Comparison of ENCODE assay signal across 23 cellular contexts in the genomic region with DNA sequence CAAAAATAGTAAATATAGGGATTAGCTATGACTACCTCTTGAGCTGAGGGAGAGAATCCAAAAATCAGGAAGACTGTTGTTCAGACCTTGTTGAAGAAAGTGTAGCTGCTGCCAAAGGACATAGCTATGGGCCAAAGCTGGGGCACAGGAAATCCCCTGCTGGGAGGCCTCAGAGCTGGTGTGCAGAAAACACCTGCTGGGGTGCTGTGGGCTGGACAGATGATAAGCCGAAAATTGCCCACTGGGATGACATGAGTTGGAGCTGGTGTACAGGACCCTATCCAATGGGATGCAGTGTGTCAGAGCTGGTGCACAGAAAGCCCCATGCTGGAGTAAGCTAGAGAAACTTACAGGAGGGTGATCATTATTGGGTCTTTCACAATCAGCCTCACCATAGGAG.
"Had no signal": no experiment of that assay in that cellular context is flagged by ENCODE, and none has a peak within 500 bp of the region (broad histone marks: within the 10 kb centered on the region; RNA-seq: fewer than 3 reads in every experiment).

No MANE protein-coding gene starts in this region.

- H3K4me1 Mint-ChIP-seq: activated T-helper 17 cell treated with anti-CD3 and anti-CD28 coated beads, Interleukin-2, amount 50 U/mL, for 72 hours had no signal

- H3K36me3 ChIP-seq: colonic mucosa had no signal

- DNase-seq: activated CD4-positive, alpha-beta T cell treated with anti-CD3 and anti-CD28 coated beads for 48 hours; activated CD4-positive, alpha-beta T cell treated with anti-CD3 and anti-CD28 coated beads, Interleukin-2, amount 50 U/mL, for 1 hour; activated CD4-positive, alpha-beta T cell treated with anti-CD3 and anti-CD28 coated beads, Interleukin-2, amount 50 U/mL, for 48 hours; activated CD8-positive, alpha-beta memory T cell treated with anti-CD3 and anti-CD28 coated beads for 24 hours; activated CD8-positive, alpha-beta T cell treated with anti-CD3 and anti-CD28 coated beads for 36 hours; activated effector memory CD4-positive, alpha-beta T cell treated with Interleukin-2 at 50 U/mL for 16 hours; activated gamma-delta T cell treated with Interleukin-2 at 50 U/mL for 16 hours; activated naive CD4-positive, alpha-beta T cell treated with anti-CD3 and anti-CD28 coated beads, Interleukin-2, amount 50 U/mL, for 16 hours; activated naive CD4-positive, alpha-beta T cell treated with Interleukin-2 at 50 U/mL for 16 hours; activated T-cell treated with anti-CD3 and anti-CD28 coated beads, Interleukin-2, amount 50 U/mL, for 4 hours; amniotic stem cell; anterior cingulate cortex; caudate nucleus; colonic mucosa; effector CD8-positive, alpha-beta T cell; esophagus squamous epithelium; foreskin melanocyte; T-helper 2 cell had no signal

- H3K27me3 ChIP-seq: colonic mucosa, esophagus squamous epithelium, gastroesophageal sphincter had no signal

- H3K9me3 ChIP-seq: colonic mucosa, esophagus squamous epithelium, gastroesophageal sphincter had no signal

- H3K9me3 Mint-ChIP-seq: activated CD8-positive, alpha-beta T cell treated with anti-CD3 and anti-CD28 coated beads for 36 hours; activated T-cell treated with anti-CD3 and anti-CD28 coated beads, Interleukin-2, amount 50 U/mL, for 4 hours; activated T-helper 17 cell treated with anti-CD3 and anti-CD28 coated beads, Interleukin-2, amount 50 U/mL, for 72 hours had no signal

- H3K27me3 Mint-ChIP-seq: activated CD8-positive, alpha-beta T cell treated with anti-CD3 and anti-CD28 coated beads for 36 hours; activated naive CD8-positive, alpha-beta T cell; activated T-helper 17 cell treated with anti-CD3 and anti-CD28 coated beads, Interleukin-2, amount 50 U/mL, for 72 hours had no signal

- H3K4me1 ChIP-seq: colonic mucosa, esophagus squamous epithelium, gastroesophageal sphincter had no signal

- ATAC-seq: activated CD4-positive, CD25-positive, alpha-beta regulatory T cell treated with anti-CD3 and anti-CD28 coated beads, Interleukin-2, amount 50 U/mL, for 24 hours; activated CD8-positive, alpha-beta T cell treated with anti-CD3 and anti-CD28 coated beads for 36 hours; activated T-cell treated with anti-CD3 and anti-CD28 coated beads, Interleukin-2, amount 50 U/mL, for 4 hours; activated T-helper 17 cell treated with anti-CD3 and anti-CD28 coated beads, Interleukin-2, amount 50 U/mL, for 72 hours; gastroesophageal sphincter had no signal

- H3K27ac Mint-ChIP-seq: activated CD8-positive, alpha-beta T cell treated with anti-CD3 and anti-CD28 coated beads for 36 hours; activated naive CD8-positive, alpha-beta T cell; activated T-helper 17 cell treated with anti-CD3 and anti-CD28 coated beads, Interleukin-2, amount 50 U/mL, for 72 hours had no signal

- H3K4me3 Mint-ChIP-seq: activated CD8-positive, alpha-beta T cell treated with anti-CD3 and anti-CD28 coated beads for 36 hours; activated naive CD8-positive, alpha-beta T cell; activated T-cell treated with anti-CD3 and anti-CD28 coated beads, Interleukin-2, amount 50 U/mL, for 4 hours; activated T-helper 17 cell treated with anti-CD3 and anti-CD28 coated beads, Interleukin-2, amount 50 U/mL, for 72 hours had no signal

- H3K4me3 ChIP-seq: colonic mucosa, esophagus squamous epithelium, gastroesophageal sphincter had no signal

- H3K27ac ChIP-seq: colonic mucosa, epithelial cell of prostate, esophagus squamous epithelium, gastroesophageal sphincter had no signal
